ENCODE assay signal across 1 cellular context in genomic region chr1:156740307-156740678, GRCh38.
TF ChIP-seq lines count a peak whose summit lies in the region.

No MANE protein-coding gene starts in this region.

TF ChIP-seq in HCT116, 20 proteins besides CTCF, POLR2A, EP300 and RAD21 (continued from another document):
- TF ChIP-seq REST (IDR thresholded peaks at IDR 0.05; ENCODE audit: low read depth): no peak
